25 cellular contexts compared by ENCODE assay signal in genomic region chr5:84752780-84753179, GRCh38.
"Had no signal": no experiment of that assay in that cellular context is flagged by ENCODE, and none has a peak within 500 bp of the region (broad histone marks: within the 10 kb centered on the region; RNA-seq: fewer than 3 reads in every experiment).

No MANE protein-coding gene starts in this region.

- H3K27ac ChIP-seq: colonic mucosa, epithelial cell of prostate, esophagus squamous epithelium, gastrocnemius medialis, heart right ventricle, left lung, lower lobe of right lung had no signal

- H3K27me3 ChIP-seq: colonic mucosa, esophagus squamous epithelium, gastrocnemius medialis, heart right ventricle, left lung had no signal

- H3K9me3 ChIP-seq: colonic mucosa, esophagus squamous epithelium, gastrocnemius medialis, heart right ventricle, left lung, lower lobe of right lung, mucosa of descending colon had no signal

- H3K4me3 ChIP-seq: colonic mucosa, esophagus squamous epithelium, gastrocnemius medialis, heart right ventricle, left lung, lower lobe of right lung, mucosa of descending colon had no signal

- ATAC-seq: effector memory CD8-positive, alpha-beta T cell; esophagus mucosa; gastrocnemius medialis; heart right ventricle; left cardiac atrium; left lung; left ventricle myocardium superior; lower lobe of right lung; mucosa of descending colon had no signal

- FAIRE-seq: endometrium, islet of Langerhans, keratinocyte had no signal

- H3K4me1 ChIP-seq: colonic mucosa, esophagus squamous epithelium, gastrocnemius medialis, heart right ventricle, left lung, lower lobe of right lung had no signal

- H3K36me3 ChIP-seq: colonic mucosa, esophagus squamous epithelium, gastrocnemius medialis, heart right ventricle, left lung, lower lobe of right lung had no signal

- DNase-seq: colonic mucosa; cortex of kidney; effector CD8-positive, alpha-beta T cell; effector memory CD8-positive, alpha-beta T cell; endodermal cell; erythroblast; esophagus squamous epithelium; foreskin fibroblast; foreskin melanocyte; gastrocnemius medialis; glutamatergic neuron; head of caudate nucleus; heart right ventricle; hippocampal formation; left cardiac atrium; left lung; left ventricle myocardium superior; lower lobe of right lung; mesenchymal stem cell; mucosa of descending colon had no signal
